Comparison of ENCODE assay signal across 15 cellular contexts in genomic region chr2:8587251-8587791, GRCh38.
DNase-seq lines count a peak whose midpoint lies in the region; ATAC-seq, FAIRE-seq and TF ChIP-seq lines count a peak whose summit lies in the region.
"Had no signal": no experiment of that assay in that cellular context is flagged by ENCODE, and none has a peak within 500 bp of the region (broad histone marks: within the 10 kb centered on the region; RNA-seq: fewer than 3 reads in every experiment).

No MANE protein-coding gene starts in this region.

- H3K79me2 ChIP-seq in neural progenitor cell (ENCODE audit: low read depth), result no peaks in the 10 kb centered on the region
- no peaks in the 10 kb centered on the region for H3K79me2 ChIP-seq in PC-9 (ENCODE audit: low read depth)

- H3K27ac Mint-ChIP-seq in activated T-helper 2 cell treated with anti-CD3 and anti-CD28 coated beads, Interferon-gamma antibody, Interleukin-2, Interleukin-4, amounts not matched to agents 10 μg/mL and 5 μg/mL and 100 μg/mL, durations not matched to agents 14 hours and 24 hours and 36 hours, result peak overlapping the region; percentile 55
- H3K27ac Mint-ChIP-seq in neural progenitor cell, result peak overlapping the region; percentile 78

- H4K20me1 ChIP-seq in BLaER1, result no peaks in the 10 kb centered on the region
- H4K20me1 ChIP-seq in neural progenitor cell (ENCODE audit: low read depth), result no peaks in the 10 kb centered on the region
- H4K20me1 ChIP-seq in PC-9 (ENCODE audit: insufficient read depth), result peaks cover 6% of the 10 kb centered on the region; the same call in 1 of the 2 replicates

- BruUV-seq in PC-9 (replicated peaks; lab: Mats Ljungman, UMichigan), result no TSS peak

- no peaks in the 10 kb centered on the region for H3K9me3 Mint-ChIP-seq in activated T-helper 2 cell treated with anti-CD3 and anti-CD28 coated beads, Interferon-gamma antibody, Interleukin-2, Interleukin-4, amounts not matched to agents 10 μg/mL and 5 μg/mL and 100 μg/mL, durations not matched to agents 14 hours and 24 hours and 36 hours
- no peaks in the 10 kb centered on the region for H3K9me3 Mint-ChIP-seq in neural progenitor cell

- H2AFZ ChIP-seq in neural progenitor cell (replicated peaks), result no peak overlapping the region
- H2AFZ ChIP-seq in PC-9, result no peak overlapping the region

- H3K4me1 ChIP-seq in BLaER1 (peaks cover 65% of the 10 kb centered on the region), kidney (ENCODE audit: control insufficient read depth in 1 of 2, insufficient read depth in 1 of 2, low read depth in 1 of 2, low read length in 2 of 2) (peaks cover 4 to 7% of the 10 kb centered on the region in 2 donors), neural progenitor cell (no peaks in the 10 kb centered on the region), PC-9 (replicated peaks; ENCODE audit: insufficient read depth) (no peaks in the 10 kb centered on the region)

- H3F3A ChIP-seq in neural progenitor cell (ENCODE audit: low read depth) (peaks cover 15% of the 10 kb centered on the region), PC-9 (ENCODE audit: insufficient read depth, low read depth) (no peaks in the 10 kb centered on the region)

- intact Hi-C loops in activated T-helper 2 cell treated with anti-CD3 and anti-CD28 coated beads, Interferon-gamma antibody, Interleukin-2, Interleukin-4, amounts not matched to agents 10 μg/mL and 5 μg/mL and 100 μg/mL, durations not matched to agents 14 hours and 24 hours and 36 hours (cut with micrococcal nuclease), result loop anchor here (2.0 to 5.0 kb wide), 3 partner anchors 95 to 275 kb away; partner anchors contain the start of gene ID2
- intact Hi-C loops in kidney (cut with DNase I), result no loop called here
- intact Hi-C loops in PC-9 (cut with micrococcal nuclease; ENCODE audit: unreplicated experiment), result no loop called here

- no peak for DNase-seq in activated T-helper 2 cell treated with anti-CD3 and anti-CD28 coated beads, Interferon-gamma antibody, Interleukin-2, Interleukin-4, amounts not matched to agents 10 μg/mL and 5 μg/mL and 100 μg/mL, durations not matched to agents 14 hours and 24 hours and 36 hours (ENCODE audit: low spot score)
- DNase-seq in kidney (peak; percentile 64), neural progenitor cell (ENCODE audit: low spot score) (no peak), GM10248 (ENCODE audit: extremely low spot score) (no peak), omental fat pad (ENCODE audit: low spot score) (no peak), PC-9 (no peak)
- DNase-seq: ACHN, AML-193, COR-L47, NCI-H1048, NCI-H146, NCI-H2081, NCI-H510A treated with DMSO at 0.1 percent for 48 hours had no signal

- H3K27ac ChIP-seq in BLaER1 (no peak overlapping the region), kidney (ENCODE audit: low read depth in 2 of 2, low read length in 2 of 2) (no peak overlapping the region), neural progenitor cell (no peak overlapping the region), PC-9 (no peak overlapping the region)

- TF ChIP-seq CTCF in kidney (IDR thresholded peaks at IDR 0.05; ENCODE audit: borderline replicate concordance, extremely low read depth, insufficient read depth) (no peak), neural progenitor cell (IDR thresholded peaks at IDR 0.05) (no peak), GM10248 (IDR thresholded peaks at IDR 0.05; ENCODE audit: control extremely low read depth, extremely low read depth, low read depth, missing control alignments) (no peak), omental fat pad (IDR thresholded peaks at IDR 0.05) (no peak), PC-9 (conservative IDR thresholded peaks at IDR 0.05) (no peak)

- CTCF ChIA-PET in GM10248 (lab: Yijun Ruan, JAX) (interaction anchor here (0.8 to 1.4 kb wide), 2 partner anchors 13 to 23 kb away, joined by 3 to 4 read pairs; no protein-coding TSS in a partner anchor), PC-9 (lab: Charles Lee) (no interaction called here)

- POLR2A ChIA-PET in GM10248 (lab: Yijun Ruan, JAX) (interaction anchor here (2.1 kb wide), 1 partner anchor 95 kb away, joined by 6 read pairs; the partner anchor contains the start of gene ID2), PC-9 (lab: Charles Lee; ENCODE audit: unreplicated experiment) (no interaction called here)

- H3K4me2 ChIP-seq in BLaER1 (peak overlapping the region; percentile 71), neural progenitor cell (no peak overlapping the region), PC-9 (no peak overlapping the region)

- H3K27me3 ChIP-seq in BLaER1, result no peaks in the 10 kb centered on the region
- H3K27me3 ChIP-seq in neural progenitor cell, result peaks cover 30% of the 10 kb centered on the region
- peaks cover 87% of the 10 kb centered on the region for H3K27me3 ChIP-seq in PC-9 (ENCODE audit: insufficient read depth, low read depth)

- H3K9ac ChIP-seq in BLaER1, result no peak overlapping the region
- H3K9ac ChIP-seq in kidney (ENCODE audit: low read length in 2 of 2), result no peak overlapping the region
- H3K9ac ChIP-seq in neural progenitor cell, result no peak overlapping the region

- H3K9me3 ChIP-seq in BLaER1 (no peaks in the 10 kb centered on the region), kidney (ENCODE audit: control insufficient read depth in 1 of 2, low read length in 2 of 2) (no peaks in the 10 kb centered on the region), neural progenitor cell (ENCODE audit: low read depth) (no peaks in the 10 kb centered on the region), PC-9 (ENCODE audit: insufficient read depth, low read depth) (no peaks in the 10 kb centered on the region)

- no peaks in the 10 kb centered on the region for H3K36me3 Mint-ChIP-seq in activated T-helper 2 cell treated with anti-CD3 and anti-CD28 coated beads, Interferon-gamma antibody, Interleukin-2, Interleukin-4, amounts not matched to agents 10 μg/mL and 5 μg/mL and 100 μg/mL, durations not matched to agents 14 hours and 24 hours and 36 hours (ENCODE audit: low read depth)
- H3K36me3 Mint-ChIP-seq in neural progenitor cell, result no peaks in the 10 kb centered on the region

- no peaks in the 10 kb centered on the region for H3K9me2 ChIP-seq in PC-9 (ENCODE audit: insufficient read depth)

- ATAC-seq in omental fat pad (ENCODE audit: low FRiP score) (no peak), GM19035 (IDR thresholded peaks at IDR 0.05; ENCODE audit: unreplicated experiment) (no peak)

- H3K4me3 ChIP-seq in BLaER1 (no peak overlapping the region), kidney (ENCODE audit: low read length in 2 of 2) (no peak overlapping the region), neural progenitor cell (no peak overlapping the region), PC-9 (no peak overlapping the region)

- no peaks in the 10 kb centered on the region for H3K36me3 ChIP-seq in BLaER1
- H3K36me3 ChIP-seq in kidney (ENCODE audit: control insufficient read depth in 1 of 2, insufficient read depth in 2 of 2, low read length in 2 of 2), result no peaks in the 10 kb centered on the region
- H3K36me3 ChIP-seq in neural progenitor cell, result no peaks in the 10 kb centered on the region
- no peaks in the 10 kb centered on the region for H3K36me3 ChIP-seq in PC-9 (ENCODE audit: low read depth)

- H3K4me3 Mint-ChIP-seq in activated T-helper 2 cell treated with anti-CD3 and anti-CD28 coated beads, Interferon-gamma antibody, Interleukin-2, Interleukin-4, amounts not matched to agents 10 μg/mL and 5 μg/mL and 100 μg/mL, durations not matched to agents 14 hours and 24 hours and 36 hours (ENCODE audit: low read depth), result no peak overlapping the region
- H3K4me3 Mint-ChIP-seq in neural progenitor cell, result no peak overlapping the region

- H3K27me3 Mint-ChIP-seq in activated T-helper 2 cell treated with anti-CD3 and anti-CD28 coated beads, Interferon-gamma antibody, Interleukin-2, Interleukin-4, amounts not matched to agents 10 μg/mL and 5 μg/mL and 100 μg/mL, durations not matched to agents 14 hours and 24 hours and 36 hours (ENCODE audit: low read depth), result peaks cover 22% of the 10 kb centered on the region
- H3K27me3 Mint-ChIP-seq in neural progenitor cell (ENCODE audit: insufficient read depth, low read depth), result peaks cover 13% of the 10 kb centered on the region

- FAIRE-seq in kidney (lab: Jason Lieb, UNC), result no peak

- peaks cover 48% of the 10 kb centered on the region for H3K4me1 Mint-ChIP-seq in activated T-helper 2 cell treated with anti-CD3 and anti-CD28 coated beads, Interferon-gamma antibody, Interleukin-2, Interleukin-4, amounts not matched to agents 10 μg/mL and 5 μg/mL and 100 μg/mL, durations not matched to agents 14 hours and 24 hours and 36 hours (ENCODE audit: low read depth)
- peaks cover 35% of the 10 kb centered on the region for H3K4me1 Mint-ChIP-seq in neural progenitor cell
